Comparison of ENCODE assay signal across 6 cellular contexts in genomic region chr11:109677240-109677639, GRCh38.
"Had no signal": no experiment of that assay in that cellular context is flagged by ENCODE, and none has a peak within 500 bp of the region (broad histone marks: within the 10 kb centered on the region; RNA-seq: fewer than 3 reads in every experiment).

No MANE protein-coding gene starts in this region.

- H3K27me3 Mint-ChIP-seq: IgD-negative memory B cell had no signal

- H3K27ac Mint-ChIP-seq: IgD-negative memory B cell had no signal

- H3K4me1 Mint-ChIP-seq: IgD-negative memory B cell had no signal

- DNase-seq: IMR-90, KBM-7 had no signal

- H3K4me3 Mint-ChIP-seq: IgD-negative memory B cell had no signal

- ATAC-seq: HepG2, K562 had no signal

- H3K4me3 ChIP-seq: K562 had no signal

- H3K36me3 Mint-ChIP-seq: IgD-negative memory B cell had no signal

- H3K27ac ChIP-seq: HL-60 had no signal
